9 cellular contexts compared by ENCODE assay signal in the genomic region with DNA sequence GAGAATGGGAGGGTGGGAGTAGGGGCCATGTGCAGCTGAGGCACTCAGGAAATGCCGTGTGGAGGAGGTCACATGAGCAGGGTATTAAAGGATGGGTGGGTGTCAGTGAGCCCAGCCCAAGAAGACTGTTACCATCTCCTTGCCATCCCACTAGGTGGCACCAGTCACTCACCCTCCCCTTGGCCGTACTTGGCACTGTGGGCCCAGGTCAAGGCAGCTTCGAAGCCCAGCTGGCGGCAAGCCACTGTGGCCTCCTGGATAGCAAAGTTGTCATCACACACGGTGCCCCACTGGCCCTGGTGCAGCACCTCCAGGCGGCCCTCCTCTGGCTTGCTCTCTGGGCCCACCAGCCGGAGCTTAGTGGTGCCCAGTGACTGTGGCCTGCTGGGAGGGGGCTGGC. TPM values are rescaled to one million over a fixed set of nuclear protein-coding genes. Genes with fewer than 3 reads are reported as not detected.
DNase-seq lines count a peak whose midpoint lies in the region; ATAC-seq, FAIRE-seq and TF ChIP-seq lines count a peak whose summit lies in the region.
"Had no signal": no experiment of that assay in that cellular context is flagged by ENCODE, and none has a peak within 500 bp of the region (broad histone marks: within the 10 kb centered on the region; RNA-seq: fewer than 3 reads in every experiment).

No MANE protein-coding gene starts in this region.

- no peak for FAIRE-seq in RCC 7860 (lab: Jason Lieb, UNC)

- TF ChIP-seq CTCF in GM13977 (IDR thresholded peaks at IDR 0.05; ENCODE audit: extremely low read depth, insufficient read depth, missing control alignments) = peak; percentile 46
- TF ChIP-seq CTCF in fibroblast of lung (conservative IDR thresholded peaks at IDR 0.05 in 1 of 2, IDR thresholded peaks at IDR 0.05 in 1 of 2; ENCODE audit: low read depth in 1 of 2, low read length in 2 of 2) = peak; percentile 33 to 46
- TF ChIP-seq CTCF in retinal pigment epithelial cell (conservative IDR thresholded peaks at IDR 0.05; ENCODE audit: low read depth, low read length) = peak; percentile 58

- no peaks in the 10 kb centered on the region for H4K20me1 ChIP-seq in fibroblast of lung (ENCODE audit: control insufficient read depth, extremely low read depth, insufficient read depth, low read length)

- H3K4me1 ChIP-seq in fibroblast of lung (ENCODE audit: control insufficient read depth, extremely low read depth, insufficient read depth, low read length) = peaks cover 7% of the 10 kb centered on the region
- H3K4me1 ChIP-seq: HAP-1 had no signal

- H3K4me3 ChIP-seq in fibroblast of lung (replicated peaks in 1 of 4; ENCODE audit: control extremely low read depth in 1 of 4, insufficient read depth in 1 of 4, low read depth in 3 of 4, low read length in 4 of 4) = no peak overlapping the region
- no peak overlapping the region for H3K4me3 ChIP-seq in retinal pigment epithelial cell (ENCODE audit: low read length)
- H3K4me3 ChIP-seq: HAP-1 had no signal

- H3K27ac ChIP-seq in fibroblast of lung (ENCODE audit: insufficient read depth, low read length) = no peak overlapping the region

- no peak overlapping the region for H3K9ac ChIP-seq in fibroblast of lung (ENCODE audit: insufficient read depth, low read length)

- peaks cover 6% of the 10 kb centered on the region for H3K36me3 ChIP-seq in fibroblast of lung (ENCODE audit: control insufficient read depth, insufficient read depth, low read length)
- H3K36me3 ChIP-seq: HAP-1 had no signal

- in situ Hi-C loops in GM13977 (cut with MboI; ENCODE audit: low pct_unique_long_range_greater_than_20kb, low sequenced_read_pairs, unreplicated experiment) = no loop called here

- H3K4me2 ChIP-seq in fibroblast of lung (ENCODE audit: extremely low read depth, insufficient read depth, low read length) = no peak overlapping the region

- H3K27me3 ChIP-seq in fibroblast of lung (ENCODE audit: control insufficient read depth, insufficient read depth, low read length) = no peaks in the 10 kb centered on the region

- DNase-seq in AG08396 (ENCODE audit: low spot score) = peak; percentile 49
- DNase-seq in GM13977 (ENCODE audit: low spot score) = no peak
- peak; percentile 46 for DNase-seq in RCC 7860 (ENCODE audit: low spot score)
- DNase-seq in fibroblast of lung (ENCODE audit: low read depth in 2 of 2) = peak; percentile 23 to 35
- DNase-seq in retinal pigment epithelial cell (ENCODE audit: low read depth) = no peak
- no peak for DNase-seq in NCI-H524 treated with DMSO at 0.1 percent for 48 hours (lab: John Stamatoyannopoulos, UW)

- H3K9me3 ChIP-seq in fibroblast of lung (ENCODE audit: control insufficient read depth, insufficient read depth, low read depth, low read length) = no peaks in the 10 kb centered on the region
- H3K9me3 ChIP-seq: HAP-1 had no signal

- H2AFZ ChIP-seq in fibroblast of lung (ENCODE audit: low read length) = no peak overlapping the region

- no peak for ATAC-seq in HG02840 (IDR thresholded peaks at IDR 0.05; ENCODE audit: low FRiP score, unreplicated experiment)
- no peak for ATAC-seq in HG03135 (IDR thresholded peaks at IDR 0.05; ENCODE audit: unreplicated experiment)

- no peaks in the 10 kb centered on the region for H3K79me2 ChIP-seq in fibroblast of lung (ENCODE audit: control insufficient read depth, insufficient read depth, low read length)

RNA-seq across cellular contexts. Expression of a gene that starts 5.4 kb away (rescaled TPM):
- 52.6 and 73.0 TPM in 2 replicates for total RNA-seq in fibroblast of lung
- polyA plus RNA-seq in fibroblast of lung = 39.8 and 75.1 TPM in 2 replicates
- polyA plus RNA-seq in fibroblast of lung (2012) = 46.9 and 82.2 TPM in 2 replicates
- polyA minus RNA-seq in fibroblast of lung (ENCODE audit: low replicate concordance) = 56.8 and 91.7 TPM in 2 replicates

Comparison
In these comparisons a context has a peak if more than half of its experiments do, and no peak if none do; other contexts are left out.
1. DNase-seq: peak in AG08396 (single experiment), RCC 7860 (single experiment) and fibroblast of lung (2 of 2); none in GM13977 (single experiment), retinal pigment epithelial cell (single experiment) and NCI-H524 treated with DMSO at 0.1 percent for 48 hours (single experiment).
2. Peak in every context shown above with its lines, with median percentiles within 50 percentile points of each other: CTCF ChIP-seq.